Comparison of ENCODE assay signal across 19 cellular contexts in the genomic region with DNA sequence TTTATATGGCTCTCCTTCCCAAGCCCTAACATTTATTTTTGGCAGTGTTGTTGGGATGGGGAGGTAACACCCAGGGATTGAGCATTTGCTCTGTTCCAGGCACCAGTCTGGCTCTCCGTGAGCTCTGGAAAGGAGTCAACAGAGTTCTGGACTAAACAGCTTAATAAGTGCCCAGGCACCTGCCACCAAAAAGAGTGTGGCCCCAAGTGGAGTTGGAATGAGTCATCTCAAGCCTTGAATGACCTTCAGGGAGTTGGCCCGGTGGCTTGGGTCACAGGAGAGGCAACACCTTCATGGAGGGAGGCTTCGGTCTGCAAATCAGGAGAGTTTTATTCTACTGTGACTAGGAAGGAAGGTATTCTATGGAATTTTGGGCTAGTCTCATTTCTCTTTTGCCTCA.
DNase-seq lines count a peak whose midpoint lies in the region; ATAC-seq and TF ChIP-seq lines count a peak whose summit lies in the region.
"Had no signal": no experiment of that assay in that cellular context is flagged by ENCODE, and none has a peak within 500 bp of the region (broad histone marks: within the 10 kb centered on the region; RNA-seq: fewer than 3 reads in every experiment).

No MANE protein-coding gene starts in this region.

- H3K27ac Mint-ChIP-seq in Calu3 (ENCODE audit: unreplicated experiment): no peak overlapping the region
- H3K27ac Mint-ChIP-seq: IgD-negative memory B cell had no signal

- no peaks in the 10 kb centered on the region for H3K27me3 Mint-ChIP-seq in Calu3 (ENCODE audit: unreplicated experiment)
- H3K27me3 Mint-ChIP-seq: IgD-negative memory B cell had no signal

- TF ChIP-seq CTCF in GM12865 (IDR thresholded peaks at IDR 0.05; ENCODE audit: insufficient read depth, low read depth, low read length, missing control alignments) (no peak), Calu3 (IDR thresholded peaks at IDR 0.05; ENCODE audit: unreplicated experiment) (no peak)

- CTCF ChIA-PET in Calu3 (lab: Charles Lee): interaction anchor here (0.6 kb wide), 1 partner anchor 250 kb away, joined by 3 read pairs; no protein-coding TSS in a partner anchor

- H3K9me3 Mint-ChIP-seq in Calu3 (ENCODE audit: low read depth, unreplicated experiment): no peaks in the 10 kb centered on the region

- no peaks in the 10 kb centered on the region for H3K36me3 Mint-ChIP-seq in Calu3 (ENCODE audit: insufficient read depth, unreplicated experiment)
- H3K36me3 Mint-ChIP-seq: IgD-negative memory B cell had no signal

- H3K4me3 ChIP-seq in GM12865 (ENCODE audit: low read depth, low read length): peak overlapping the region; percentile 34
- H3K4me3 ChIP-seq: HAP-1, SK-N-MC had no signal

- intact Hi-C loops in Calu3 (cut with micrococcal nuclease; ENCODE audit: unreplicated experiment): no loop called here

- DNase-seq in GM12865 (ENCODE audit: low read depth): peak; percentile 73
- peak; percentile 48 for DNase-seq in cerebellum (ENCODE audit: low spot score)
- DNase-seq in GM03348 (ENCODE audit: low spot score): no peak
- no peak for DNase-seq in Calu3
- DNase-seq in NCI-H1417 (lab: John Stamatoyannopoulos, UW): no peak
- DNase-seq in glomerular visceral epithelial cell (ENCODE audit: extremely low spot score): no peak
- DNase-seq: BE2C, DMS79 treated with DMSO at 0.1 percent for 48 hours, NCI-H1105, NCI-H2029 treated with DMSO at 0.1 percent for 48 hours, NCI-H226, NCI-H774, Right ventricle myocardium superior, T-helper 2 cell had no signal

- no TSS peak for BruUV-seq in Calu3 (replicated peaks; lab: Mats Ljungman, UMichigan)

- peak; percentile 48 for ATAC-seq in GM19395 (IDR thresholded peaks at IDR 0.05; ENCODE audit: unreplicated experiment)
- peak; percentile 57 for ATAC-seq in HG02885 (IDR thresholded peaks at IDR 0.05; ENCODE audit: poor library complexity, unreplicated experiment)

- no peak overlapping the region for H3K4me3 Mint-ChIP-seq in Calu3 (ENCODE audit: low read depth, unreplicated experiment)
- H3K4me3 Mint-ChIP-seq: IgD-negative memory B cell had no signal

- no peaks in the 10 kb centered on the region for H3K4me1 Mint-ChIP-seq in Calu3 (ENCODE audit: low read depth, unreplicated experiment)

Comparison
In these comparisons a context has a peak if more than half of its experiments do, and no peak if none do; other contexts are left out.
1. DNase-seq: peak in GM12865 (single experiment) and cerebellum (single experiment); none in GM03348 (single experiment), Calu3 (single experiment), NCI-H1417 (0 of 3) and glomerular visceral epithelial cell (single experiment).